9 cellular contexts compared by ENCODE assay signal in genomic region chr11:73288197-73288872, GRCh38. TPM values are rescaled to one million over a fixed set of nuclear protein-coding genes. Genes with fewer than 3 reads are reported as not detected.
A peak's percentile ranks its signal among the peaks of the same experiment; 100 is the strongest.
DNase-seq lines count a peak whose midpoint lies in the region; ATAC-seq and TF ChIP-seq lines count a peak whose summit lies in the region.
"Had no signal": no experiment of that assay in that cellular context is flagged by ENCODE, and none has a peak within 500 bp of the region (broad histone marks: within the 10 kb centered on the region; RNA-seq: fewer than 3 reads in every experiment).

No MANE protein-coding gene starts in this region.

- H3K4me3 ChIP-seq in HCT116 (replicated peaks in 1 of 2; ENCODE audit: low read depth in 1 of 2, low read length in 2 of 2) (no peak overlapping the region), PC-3 (ENCODE audit: low read length) (no peak overlapping the region)

- H3K9ac ChIP-seq in HCT116 (ENCODE audit: low read length) (peak overlapping the region; percentile 34; the same call in 1 of the 2 replicates), PC-3 (ENCODE audit: low read length) (no peak overlapping the region)

- H3K27ac Mint-ChIP-seq in activated T-helper 2 cell treated with anti-CD3 and anti-CD28 coated beads, Interferon-gamma antibody, Interleukin-2, Interleukin-4, amounts not matched to agents 10 μg/mL and 5 μg/mL and 100 μg/mL, durations not matched to agents 14 hours and 24 hours and 36 hours, result no peak overlapping the region

- H3K27ac ChIP-seq in HCT116 (ENCODE audit: low read depth, low read length) (no peak overlapping the region), PC-3 (ENCODE audit: low read length) (peak overlapping the region; percentile 41), substantia nigra (ENCODE audit: low read depth, low read length, poor library complexity, severe bottlenecking) (peak overlapping the region; percentile 67)
- H3K27ac ChIP-seq: foreskin keratinocyte had no signal

- peaks cover 16% of the 10 kb centered on the region for H3K4me1 Mint-ChIP-seq in activated T-helper 2 cell treated with anti-CD3 and anti-CD28 coated beads, Interferon-gamma antibody, Interleukin-2, Interleukin-4, amounts not matched to agents 10 μg/mL and 5 μg/mL and 100 μg/mL, durations not matched to agents 14 hours and 24 hours and 36 hours (ENCODE audit: low read depth)

- intact Hi-C loops in HCT116 (cut with micrococcal nuclease), result no loop called here
- intact Hi-C loops in PC-3 (cut with micrococcal nuclease), result loop anchor here (5.0 to 10.0 kb wide), 2 partner anchors 41 to 364 kb away; no protein-coding TSS in a partner anchor
- intact Hi-C loops in left ventricle myocardium superior (cut with micrococcal nuclease), result no loop called here
- intact Hi-C loops in activated T-helper 2 cell treated with anti-CD3 and anti-CD28 coated beads, Interferon-gamma antibody, Interleukin-2, Interleukin-4, amounts not matched to agents 10 μg/mL and 5 μg/mL and 100 μg/mL, durations not matched to agents 14 hours and 24 hours and 36 hours (cut with micrococcal nuclease), result loop anchor here (10.0 kb wide), 1 partner anchor 104 kb away; no protein-coding TSS in a partner anchor

- ATAC-seq in HCT116, result no peak
- ATAC-seq in PC-3, result no peak
- ATAC-seq in left ventricle myocardium superior, result peak; percentile 5
- no peak for ATAC-seq in GM21526 (IDR thresholded peaks at IDR 0.05; ENCODE audit: low FRiP score, unreplicated experiment)

- CTCF ChIA-PET in HCT116 (lab: Charles Lee), result interaction anchor here (1.1 to 3.1 kb wide), 9 partner anchors 8 to 457 kb away, joined by 3 to 23 read pairs (median 8); partner anchors contain the start of gene ARHGEF17
- CTCF ChIA-PET in PC-3 (lab: Charles Lee), result interaction anchor here (0.6 to 0.7 kb wide), 2 partner anchors 88 to 297 kb away, joined by 3 to 5 read pairs; no protein-coding TSS in a partner anchor

- TF ChIP-seq CTCF in HCT116 (IDR thresholded peaks at IDR 0.05 in 2 of 3, conservative IDR thresholded peaks at IDR 0.05 in 1 of 3; ENCODE audit: borderline replicate concordance in 1 of 3, insufficient read depth in 1 of 3, low read depth in 2 of 3, low read length in 2 of 3) (no peak), PC-3 (conservative IDR thresholded peaks at IDR 0.05; ENCODE audit: low read depth, low read length) (no peak)

- RAD21 ChIA-PET in HCT116 (lab: Charles Lee; ENCODE audit: low non-redundant PET in 1 of 2, low total read pairs in 2 of 2, uncharacterized antibody in 2 of 2, unreplicated experiment in 2 of 2), result no interaction called here

- H3K9me3 ChIP-seq in HCT116 (ENCODE audit: control insufficient read depth in 1 of 2, insufficient read depth in 1 of 2, low read depth in 1 of 2, low read length in 2 of 2) (no peaks in the 10 kb centered on the region), PC-3 (ENCODE audit: low read length) (no peaks in the 10 kb centered on the region)

- no peak for TF ChIP-seq RAD21 in HCT116 (IDR thresholded peaks at IDR 0.05; ENCODE audit: low read depth)

- no peaks in the 10 kb centered on the region for H3F3A ChIP-seq in PC-3 (ENCODE audit: low read length, unreplicated experiment)

- H3K36me3 ChIP-seq in HCT116 (ENCODE audit: control insufficient read depth in 1 of 2, insufficient read depth in 2 of 2, low read length in 2 of 2) (no peaks in the 10 kb centered on the region), PC-3 (ENCODE audit: low read depth, low read length) (no peaks in the 10 kb centered on the region)

- peaks cover 12% of the 10 kb centered on the region for H3K27me3 Mint-ChIP-seq in activated T-helper 2 cell treated with anti-CD3 and anti-CD28 coated beads, Interferon-gamma antibody, Interleukin-2, Interleukin-4, amounts not matched to agents 10 μg/mL and 5 μg/mL and 100 μg/mL, durations not matched to agents 14 hours and 24 hours and 36 hours (ENCODE audit: low read depth)

- no peaks in the 10 kb centered on the region for H3K36me3 Mint-ChIP-seq in activated T-helper 2 cell treated with anti-CD3 and anti-CD28 coated beads, Interferon-gamma antibody, Interleukin-2, Interleukin-4, amounts not matched to agents 10 μg/mL and 5 μg/mL and 100 μg/mL, durations not matched to agents 14 hours and 24 hours and 36 hours (ENCODE audit: low read depth)

- H3K4me1 ChIP-seq in HCT116 (ENCODE audit: control insufficient read depth in 1 of 2, insufficient read depth in 2 of 2, low read length in 2 of 2), result peaks cover 4 to 11% of the 10 kb centered on the region in 2 experiments; a peak in 2 of 4 replicates
- peaks cover 11% of the 10 kb centered on the region for H3K4me1 ChIP-seq in PC-3 (ENCODE audit: insufficient read depth, low read length)

- DNase-seq in HCT116 (ENCODE audit: low read depth, low spot score) (no peak), PC-3 (no peak), left ventricle myocardium superior (no peak), substantia nigra (lab: John Stamatoyannopoulos, UW) (peak in 1 of 49 donors; percentile 18), NCI-H69 (lab: John Stamatoyannopoulos, UW) (no peak)
- DNase-seq in activated T-helper 2 cell treated with anti-CD3 and anti-CD28 coated beads, Interferon-gamma antibody, Interleukin-2, Interleukin-4, amounts not matched to agents 10 μg/mL and 5 μg/mL and 100 μg/mL, durations not matched to agents 14 hours and 24 hours and 36 hours (ENCODE audit: low spot score), result no peak
- DNase-seq: NCI-H187 had no signal

- no peak overlapping the region for H3K4me3 Mint-ChIP-seq in activated T-helper 2 cell treated with anti-CD3 and anti-CD28 coated beads, Interferon-gamma antibody, Interleukin-2, Interleukin-4, amounts not matched to agents 10 μg/mL and 5 μg/mL and 100 μg/mL, durations not matched to agents 14 hours and 24 hours and 36 hours (ENCODE audit: low read depth)

- H3K9me3 Mint-ChIP-seq in activated T-helper 2 cell treated with anti-CD3 and anti-CD28 coated beads, Interferon-gamma antibody, Interleukin-2, Interleukin-4, amounts not matched to agents 10 μg/mL and 5 μg/mL and 100 μg/mL, durations not matched to agents 14 hours and 24 hours and 36 hours, result no peaks in the 10 kb centered on the region

- POLR2A ChIA-PET in HCT116 (lab: Charles Lee) (no interaction called here), PC-3 (lab: Charles Lee; ENCODE audit: unreplicated experiment) (interaction anchor here (0.6 to 1.0 kb wide), 2 partner anchors 11 to 103 kb away, joined by 4 to 5 read pairs; no protein-coding TSS in a partner anchor)

- BruUV-seq in HCT116 (replicated peaks; lab: Mats Ljungman, UMichigan), result no TSS peak
- no TSS peak for BruUV-seq in PC-3 (replicated peaks; lab: Mats Ljungman, UMichigan)

- TF ChIP-seq POLR2A in HCT116 (IDR thresholded peaks at IDR 0.05; ENCODE audit: borderline replicate concordance, extremely low read depth, insufficient read depth, insufficient read length), result no peak

- H3K4me2 ChIP-seq in HCT116 (ENCODE audit: low read length) (peak overlapping the region; percentile 57), PC-3 (ENCODE audit: low read length) (no peak overlapping the region)

- H3K79me2 ChIP-seq in HCT116 (ENCODE audit: insufficient read depth, low read length) (no peaks in the 10 kb centered on the region), PC-3 (ENCODE audit: low read length) (no peaks in the 10 kb centered on the region)

- H3K9me2 ChIP-seq in HCT116 (ENCODE audit: insufficient read depth) (no peaks in the 10 kb centered on the region), PC-3 (replicated peaks; ENCODE audit: low read length) (no peaks in the 10 kb centered on the region)

- no peaks in the 10 kb centered on the region for H4K20me1 ChIP-seq in HCT116 (ENCODE audit: insufficient read depth)
- H4K20me1 ChIP-seq in PC-3 (ENCODE audit: low read length), result no peaks in the 10 kb centered on the region

- H3K27me3 ChIP-seq in HCT116 (ENCODE audit: insufficient read depth, low read length) (no peaks in the 10 kb centered on the region), PC-3 (ENCODE audit: low read length) (no peaks in the 10 kb centered on the region)
- H3K27me3 ChIP-seq: foreskin keratinocyte had no signal

- no peak overlapping the region for H2AFZ ChIP-seq in HCT116 (ENCODE audit: low read depth, low read length, poor library complexity, severe bottlenecking)
- H2AFZ ChIP-seq in PC-3 (ENCODE audit: low read length), result no peak overlapping the region

TF ChIP-seq in HCT116, 20 proteins besides CTCF, POLR2A, EP300 and RAD21:
- TF ChIP-seq SIN3A (IDR thresholded peaks at IDR 0.05; ENCODE audit: low read depth) (no peak), JUND (IDR thresholded peaks at IDR 0.05) (no peak), TCF7L2 (IDR thresholded peaks at IDR 0.05; ENCODE audit: borderline replicate concordance, extremely low read depth, insufficient read depth, insufficient read length) (no peak), SP1 (IDR thresholded peaks at IDR 0.05; ENCODE audit: low read depth) (no peak), POLR2AphosphoS5 (IDR thresholded peaks at IDR 0.05; ENCODE audit: low read depth, low read length) (no peak)
- TF ChIP-seq, protein P1, sequence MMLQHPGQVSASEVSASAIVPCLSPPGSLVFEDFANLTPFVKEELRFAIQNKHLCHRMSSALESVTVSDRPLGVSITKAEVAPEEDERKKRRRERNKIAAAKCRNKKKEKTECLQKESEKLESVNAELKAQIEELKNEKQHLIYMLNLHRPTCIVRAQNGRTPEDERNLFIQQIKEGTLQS (IDR thresholded peaks at IDR 0.05), result no peak

RNA-seq across cellular contexts. Expression of gene P2RY6, which starts 16.2 kb away (rescaled TPM):
- total RNA-seq in HCT116 (2021; ENCODE audit: unreplicated experiment) (0.15 TPM), PC-3 (2014; rRNA removed) (1.6 and 2.0 TPM in 2 replicates), left ventricle myocardium superior (1.5 TPM)
- 0.20 and 0.51 TPM in 2 replicates for polyA plus RNA-seq in HCT116 (2012)
- not detected in 2 replicates for total RNA-seq in activated T-helper 2 cell treated with anti-CD3 and anti-CD28 coated beads, Interferon-gamma antibody, Interleukin-2, Interleukin-4, amounts not matched to agents 10 μg/mL and 5 μg/mL and 100 μg/mL, durations not matched to agents 14 hours and 24 hours and 36 hours
- total RNA-seq: foreskin keratinocyte had no signal
- polyA plus RNA-seq: foreskin keratinocyte had no signal

RNA-seq across cellular contexts. Expression of gene ARHGEF17, which starts 19.7 kb away (rescaled TPM):
- total RNA-seq in HCT116 (2021; ENCODE audit: unreplicated experiment) (18.2 TPM), PC-3 (2014; rRNA removed) (6.2 and 11.0 TPM in 2 replicates), left ventricle myocardium superior (52.0 TPM)
- 17.6 and 21.1 TPM in 2 replicates for polyA plus RNA-seq in HCT116 (2012)
- total RNA-seq in activated T-helper 2 cell treated with anti-CD3 and anti-CD28 coated beads, Interferon-gamma antibody, Interleukin-2, Interleukin-4, amounts not matched to agents 10 μg/mL and 5 μg/mL and 100 μg/mL, durations not matched to agents 14 hours and 24 hours and 36 hours, result 0.09 and 0.30 TPM in 2 replicates

Comparison
In these comparisons a context has a peak if more than half of its experiments do, and no peak if none do; other contexts are left out.
1. intact Hi-C loops: an anchor here in PC-3 (5.0 to 10.0 kb wide) and activated T-helper 2 cell treated with anti-CD3 and anti-CD28 coated beads, Interferon-gamma antibody, Interleukin-2, Interleukin-4, amounts not matched to agents 10 μg/mL and 5 μg/mL and 100 μg/mL, durations not matched to agents 14 hours and 24 hours and 36 hours (10.0 kb wide); none called in HCT116 and left ventricle myocardium superior.